Comparison of ENCODE assay signal across 31 cellular contexts in genomic region chr3:171700157-171700556, GRCh38.
"Had no signal": no experiment of that assay in that cellular context is flagged by ENCODE, and none has a peak within 500 bp of the region (broad histone marks: within the 10 kb centered on the region; RNA-seq: fewer than 3 reads in every experiment).

No MANE protein-coding gene starts in this region.

- ATAC-seq: activated CD8-positive, alpha-beta memory T cell treated with anti-CD3 and anti-CD28 coated beads, Interleukin-2, amount 10 ng/mL, durations not matched to agents 7 days and 5 days; activated naive CD8-positive, alpha-beta T cell treated with anti-CD3 and anti-CD28 coated beads, Interleukin-2, amount 50 U/mL, for 24 hours had no signal

- H3K27ac Mint-ChIP-seq: activated CD4-positive, alpha-beta memory T cell treated with anti-CD3 and anti-CD28 coated beads, Interleukin-2, amount 10 ng/mL, durations not matched to agents 7 days and 5 days; activated CD8-positive, alpha-beta memory T cell treated with anti-CD3 and anti-CD28 coated beads, Interleukin-2, amount 10 ng/mL, durations not matched to agents 7 days and 5 days; activated naive CD4-positive, alpha-beta T cell treated with anti-CD3 and anti-CD28 coated beads, Interleukin-2, amount 10 ng/mL, durations not matched to agents 7 days and 5 days; activated naive CD8-positive, alpha-beta T cell; activated naive CD8-positive, alpha-beta T cell treated with anti-CD3 and anti-CD28 coated beads, Interleukin-2, amount 50 U/mL, for 24 hours had no signal

- DNase-seq: activated CD4-positive, alpha-beta memory T cell treated with anti-CD3 and anti-CD28 coated beads, Interleukin-2, amount 10 ng/mL, durations not matched to agents 7 days and 5 days; activated CD4-positive, alpha-beta T cell treated with anti-CD3 and anti-CD28 coated beads for 1 hour; activated CD4-positive, alpha-beta T cell treated with anti-CD3 and anti-CD28 coated beads for 48 hours; activated CD4-positive, CD25-positive, alpha-beta regulatory T cell; activated CD8-positive, alpha-beta memory T cell treated with anti-CD3 and anti-CD28 coated beads for 24 hours; activated CD8-positive, alpha-beta memory T cell treated with anti-CD3 and anti-CD28 coated beads, Interleukin-2, amount 10 ng/mL, durations not matched to agents 7 days and 5 days; activated CD8-positive, alpha-beta memory T cell treated with anti-CD3 and anti-CD28 coated beads, Interleukin-2, amount 50 U/mL, for 48 hours; activated effector memory CD4-positive, alpha-beta T cell treated with Interleukin-2 at 50 U/mL for 16 hours; activated naive CD4-positive, alpha-beta T cell treated with anti-CD3 and anti-CD28 coated beads, Interleukin-2, amount 10 ng/mL, durations not matched to agents 7 days and 5 days; activated naive CD8-positive, alpha-beta T cell treated with anti-CD3 and anti-CD28 coated beads, Interleukin-2, amount 50 U/mL, for 24 hours; activated T-cell treated with anti-CD3 and anti-CD28 coated beads, Interleukin-2, amount 50 U/mL, for 48 hours; amygdala; cerebellar nuclear complex; Kasumi-1; KBM-7; MG63; NCI-H1048; NCI-H1436 treated with DMSO at 0.1 percent for 48 hours; NCI-H1694 treated with DMSO at 0.1 percent for 48 hours; NCI-H2029; NCI-H345; NCI-H526; NCI-H748 treated with DMSO at 0.1 percent for 48 hours; PC-9; Right ventricle myocardium superior; T1000; WERI-Rb-1 had no signal

- H3K36me3 ChIP-seq: cardiac muscle cell, MG63, WERI-Rb-1 had no signal

- H3K4me3 ChIP-seq: ascending aorta, cardiac muscle cell, MG63, PC-9, SK-N-MC had no signal

- H3K27me3 ChIP-seq: ascending aorta, cardiac muscle cell, MG63 had no signal

- H3K9me3 Mint-ChIP-seq: activated naive CD8-positive, alpha-beta T cell treated with anti-CD3 and anti-CD28 coated beads, Interleukin-2, amount 50 U/mL, for 24 hours had no signal

- H3K27ac ChIP-seq: cardiac muscle cell, PC-9, WERI-Rb-1 had no signal

- H3K4me3 Mint-ChIP-seq: activated CD4-positive, alpha-beta memory T cell treated with anti-CD3 and anti-CD28 coated beads, Interleukin-2, amount 10 ng/mL, durations not matched to agents 7 days and 5 days; activated CD8-positive, alpha-beta memory T cell treated with anti-CD3 and anti-CD28 coated beads, Interleukin-2, amount 10 ng/mL, durations not matched to agents 7 days and 5 days; activated naive CD4-positive, alpha-beta T cell treated with anti-CD3 and anti-CD28 coated beads, Interleukin-2, amount 10 ng/mL, durations not matched to agents 7 days and 5 days; activated naive CD8-positive, alpha-beta T cell; activated naive CD8-positive, alpha-beta T cell treated with anti-CD3 and anti-CD28 coated beads, Interleukin-2, amount 50 U/mL, for 24 hours had no signal

- H3K36me3 Mint-ChIP-seq: activated CD8-positive, alpha-beta memory T cell treated with anti-CD3 and anti-CD28 coated beads, Interleukin-2, amount 10 ng/mL, durations not matched to agents 7 days and 5 days; activated naive CD4-positive, alpha-beta T cell treated with anti-CD3 and anti-CD28 coated beads, Interleukin-2, amount 10 ng/mL, durations not matched to agents 7 days and 5 days; activated naive CD8-positive, alpha-beta T cell had no signal

- H3K4me1 Mint-ChIP-seq: activated CD4-positive, alpha-beta memory T cell treated with anti-CD3 and anti-CD28 coated beads, Interleukin-2, amount 10 ng/mL, durations not matched to agents 7 days and 5 days; activated CD8-positive, alpha-beta memory T cell treated with anti-CD3 and anti-CD28 coated beads, Interleukin-2, amount 10 ng/mL, durations not matched to agents 7 days and 5 days; activated naive CD4-positive, alpha-beta T cell treated with anti-CD3 and anti-CD28 coated beads, Interleukin-2, amount 10 ng/mL, durations not matched to agents 7 days and 5 days had no signal
